1 cellular context compared by ENCODE assay signal in the genomic region with DNA sequence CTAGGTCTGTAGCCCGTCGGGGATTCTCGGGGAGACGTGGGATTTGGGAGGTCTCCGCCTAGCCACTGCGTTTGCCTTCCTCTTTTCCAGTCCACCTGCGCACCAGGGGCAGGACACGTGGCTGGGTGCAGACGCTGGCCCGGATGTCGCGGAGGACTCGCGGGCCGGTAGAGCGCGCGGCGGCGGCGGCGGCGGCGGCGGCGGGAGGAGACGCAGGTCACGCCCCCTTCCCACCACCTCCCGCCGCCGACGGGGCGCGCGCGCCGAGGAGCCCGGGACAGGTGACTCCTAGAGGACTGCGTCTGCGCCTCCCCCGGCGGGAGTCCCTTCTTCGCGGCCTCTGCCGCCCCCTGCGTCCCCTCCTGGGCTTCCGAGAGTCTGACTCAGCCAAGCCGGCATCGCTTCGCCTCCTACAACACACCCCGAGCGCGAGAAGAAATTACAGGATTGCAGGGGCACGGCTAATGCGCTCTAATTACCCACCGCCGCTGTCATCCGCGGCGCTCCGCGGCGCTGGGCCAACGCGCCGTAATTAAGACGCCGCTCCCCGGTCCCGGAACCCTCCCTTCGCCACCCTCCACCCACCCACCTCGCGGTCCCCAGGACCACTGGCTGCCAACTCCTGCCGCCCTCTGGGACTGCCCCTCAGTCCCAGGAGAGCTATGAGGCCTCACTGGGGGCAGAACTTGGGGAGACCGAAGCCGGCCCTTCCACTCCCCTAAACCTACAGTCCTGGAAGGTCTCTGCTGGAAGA.
TF ChIP-seq lines count a peak whose summit lies in the region.

No MANE protein-coding gene starts in this region.

TF ChIP-seq in WTC11, 78 proteins besides CTCF, POLR2A, EP300 and RAD21 (continued from another document and continues in another):
- TF ChIP-seq, protein P1, sequence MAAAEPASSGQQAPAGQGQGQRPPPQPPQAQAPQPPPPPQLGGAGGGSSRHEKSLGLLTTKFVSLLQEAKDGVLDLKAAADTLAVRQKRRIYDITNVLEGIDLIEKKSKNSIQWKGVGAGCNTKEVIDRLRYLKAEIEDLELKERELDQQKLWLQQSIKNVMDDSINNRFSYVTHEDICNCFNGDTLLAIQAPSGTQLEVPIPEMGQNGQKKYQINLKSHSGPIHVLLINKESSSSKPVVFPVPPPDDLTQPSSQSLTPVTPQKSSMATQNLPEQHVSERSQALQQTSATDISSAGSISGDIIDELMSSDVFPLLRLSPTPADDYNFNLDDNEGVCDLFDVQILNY (CRISPR knock-in tag; IDR thresholded peaks at IDR 0.05): peak; percentile 94; the same call in 1 of the 2 replicates
- TF ChIP-seq ZNF121 (CRISPR knock-in tag; IDR thresholded peaks at IDR 0.05) (peak; percentile 51; the same call in 1 of the 2 replicates), ZNF232 (CRISPR knock-in tag; IDR thresholded peaks at IDR 0.05) (peak; percentile 89; the same call in 1 of the 2 replicates), E2F4 (CRISPR knock-in tag; IDR thresholded peaks at IDR 0.05; ENCODE audit: borderline replicate concordance, low read depth) (peak; percentile 84; the same call in 1 of the 2 replicates), NFATC4 (CRISPR knock-in tag; IDR thresholded peaks at IDR 0.05) (no peak), MLX (CRISPR knock-in tag; IDR thresholded peaks at IDR 0.05) (no peak), ATF6 (CRISPR knock-in tag; IDR thresholded peaks at IDR 0.05) (0 out of 2 replicates have a peak, but pooled peaks have one; percentile 42), TP53 (CRISPR knock-in tag; IDR thresholded peaks at IDR 0.05) (peak; percentile 95; the same call in 1 of the 2 replicates), ZNF671 (CRISPR knock-in tag; IDR thresholded peaks at IDR 0.05) (no peak), GTF2I (CRISPR knock-in tag; conservative IDR thresholded peaks at IDR 0.05) (no peak), RELA (CRISPR knock-in tag; IDR thresholded peaks at IDR 0.05; ENCODE audit: borderline replicate concordance) (peak; percentile 78; the same call in 1 of the 2 replicates), MYBL2 (CRISPR knock-in tag; IDR thresholded peaks at IDR 0.05) (peak; percentile 88), GABPB1 (CRISPR knock-in tag; IDR thresholded peaks at IDR 0.05) (no peak), CREB1 (CRISPR knock-in tag; IDR thresholded peaks at IDR 0.05) (peak; percentile 84; the same call in 1 of the 2 replicates), TCF7 (CRISPR knock-in tag; IDR thresholded peaks at IDR 0.05; ENCODE audit: low read depth) (peak; percentile 93), HMGXB4 (CRISPR knock-in tag; IDR thresholded peaks at IDR 0.05) (0 out of 2 replicates have a peak, but pooled peaks have one; percentile 56), ATF1 (CRISPR knock-in tag; IDR thresholded peaks at IDR 0.05) (no peak), ELF4 (CRISPR knock-in tag; IDR thresholded peaks at IDR 0.05; ENCODE audit: low read depth) (peak; percentile 13; the same call in 1 of the 2 replicates), ZBTB21 (CRISPR knock-in tag; IDR thresholded peaks at IDR 0.05; ENCODE audit: borderline replicate concordance) (peak; percentile 88; the same call in 1 of the 2 replicates), NFYB (CRISPR knock-in tag; conservative IDR thresholded peaks at IDR 0.05; ENCODE audit: low read depth) (peak; percentile 44; the same call in 1 of the 2 replicates), SP1 (CRISPR knock-in tag; conservative IDR thresholded peaks at IDR 0.05) (peak; percentile 60), ZNF416 (CRISPR knock-in tag; IDR thresholded peaks at IDR 0.05) (no peak), RORB (CRISPR knock-in tag; IDR thresholded peaks at IDR 0.05) (no peak), ZNF317 (CRISPR knock-in tag; IDR thresholded peaks at IDR 0.05; ENCODE audit: borderline replicate concordance, low read depth) (0 out of 2 replicates have a peak, but pooled peaks have one; percentile 51), NR1H2 (CRISPR knock-in tag; IDR thresholded peaks at IDR 0.05) (no peak), SMAD3 (CRISPR knock-in tag; IDR thresholded peaks at IDR 0.05; ENCODE audit: borderline replicate concordance) (peak; percentile 68; the same call in 1 of the 2 replicates), FOXJ3 (CRISPR knock-in tag; IDR thresholded peaks at IDR 0.05; ENCODE audit: borderline replicate concordance) (no peak)
- TF ChIP-seq, protein P2, sequence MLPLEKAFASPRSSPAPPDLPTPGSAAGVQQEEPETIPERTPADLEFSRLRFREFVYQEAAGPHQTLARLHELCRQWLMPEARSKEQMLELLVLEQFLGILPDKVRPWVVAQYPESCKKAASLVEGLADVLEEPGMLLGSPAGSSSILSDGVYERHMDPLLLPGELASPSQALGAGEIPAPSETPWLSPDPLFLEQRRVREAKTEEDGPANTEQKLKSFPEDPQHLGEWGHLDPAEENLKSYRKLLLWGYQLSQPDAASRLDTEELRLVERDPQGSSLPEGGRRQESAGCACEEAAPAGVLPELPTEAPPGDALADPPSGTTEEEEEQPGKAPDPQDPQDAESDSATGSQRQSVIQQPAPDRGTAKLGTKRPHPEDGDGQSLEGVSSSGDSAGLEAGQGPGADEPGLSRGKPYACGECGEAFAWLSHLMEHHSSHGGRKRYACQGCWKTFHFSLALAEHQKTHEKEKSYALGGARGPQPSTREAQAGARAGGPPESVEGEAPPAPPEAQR (CRISPR knock-in tag; IDR thresholded peaks at IDR 0.05): no peak
- TF ChIP-seq, protein P3, sequence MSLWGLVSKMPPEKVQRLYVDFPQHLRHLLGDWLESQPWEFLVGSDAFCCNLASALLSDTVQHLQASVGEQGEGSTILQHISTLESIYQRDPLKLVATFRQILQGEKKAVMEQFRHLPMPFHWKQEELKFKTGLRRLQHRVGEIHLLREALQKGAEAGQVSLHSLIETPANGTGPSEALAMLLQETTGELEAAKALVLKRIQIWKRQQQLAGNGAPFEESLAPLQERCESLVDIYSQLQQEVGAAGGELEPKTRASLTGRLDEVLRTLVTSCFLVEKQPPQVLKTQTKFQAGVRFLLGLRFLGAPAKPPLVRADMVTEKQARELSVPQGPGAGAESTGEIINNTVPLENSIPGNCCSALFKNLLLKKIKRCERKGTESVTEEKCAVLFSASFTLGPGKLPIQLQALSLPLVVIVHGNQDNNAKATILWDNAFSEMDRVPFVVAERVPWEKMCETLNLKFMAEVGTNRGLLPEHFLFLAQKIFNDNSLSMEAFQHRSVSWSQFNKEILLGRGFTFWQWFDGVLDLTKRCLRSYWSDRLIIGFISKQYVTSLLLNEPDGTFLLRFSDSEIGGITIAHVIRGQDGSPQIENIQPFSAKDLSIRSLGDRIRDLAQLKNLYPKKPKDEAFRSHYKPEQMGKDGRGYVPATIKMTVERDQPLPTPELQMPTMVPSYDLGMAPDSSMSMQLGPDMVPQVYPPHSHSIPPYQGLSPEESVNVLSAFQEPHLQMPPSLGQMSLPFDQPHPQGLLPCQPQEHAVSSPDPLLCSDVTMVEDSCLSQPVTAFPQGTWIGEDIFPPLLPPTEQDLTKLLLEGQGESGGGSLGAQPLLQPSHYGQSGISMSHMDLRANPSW (CRISPR knock-in tag; conservative IDR thresholded peaks at IDR 0.05; ENCODE audit: low read depth): no peak
- TF ChIP-seq, protein P4, sequence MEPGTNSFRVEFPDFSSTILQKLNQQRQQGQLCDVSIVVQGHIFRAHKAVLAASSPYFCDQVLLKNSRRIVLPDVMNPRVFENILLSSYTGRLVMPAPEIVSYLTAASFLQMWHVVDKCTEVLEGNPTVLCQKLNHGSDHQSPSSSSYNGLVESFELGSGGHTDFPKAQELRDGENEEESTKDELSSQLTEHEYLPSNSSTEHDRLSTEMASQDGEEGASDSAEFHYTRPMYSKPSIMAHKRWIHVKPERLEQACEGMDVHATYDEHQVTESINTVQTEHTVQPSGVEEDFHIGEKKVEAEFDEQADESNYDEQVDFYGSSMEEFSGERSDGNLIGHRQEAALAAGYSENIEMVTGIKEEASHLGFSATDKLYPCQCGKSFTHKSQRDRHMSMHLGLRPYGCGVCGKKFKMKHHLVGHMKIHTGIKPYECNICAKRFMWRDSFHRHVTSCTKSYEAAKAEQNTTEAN (CRISPR knock-in tag; IDR thresholded peaks at IDR 0.05): peak; percentile 94
- TF ChIP-seq, protein P5, sequence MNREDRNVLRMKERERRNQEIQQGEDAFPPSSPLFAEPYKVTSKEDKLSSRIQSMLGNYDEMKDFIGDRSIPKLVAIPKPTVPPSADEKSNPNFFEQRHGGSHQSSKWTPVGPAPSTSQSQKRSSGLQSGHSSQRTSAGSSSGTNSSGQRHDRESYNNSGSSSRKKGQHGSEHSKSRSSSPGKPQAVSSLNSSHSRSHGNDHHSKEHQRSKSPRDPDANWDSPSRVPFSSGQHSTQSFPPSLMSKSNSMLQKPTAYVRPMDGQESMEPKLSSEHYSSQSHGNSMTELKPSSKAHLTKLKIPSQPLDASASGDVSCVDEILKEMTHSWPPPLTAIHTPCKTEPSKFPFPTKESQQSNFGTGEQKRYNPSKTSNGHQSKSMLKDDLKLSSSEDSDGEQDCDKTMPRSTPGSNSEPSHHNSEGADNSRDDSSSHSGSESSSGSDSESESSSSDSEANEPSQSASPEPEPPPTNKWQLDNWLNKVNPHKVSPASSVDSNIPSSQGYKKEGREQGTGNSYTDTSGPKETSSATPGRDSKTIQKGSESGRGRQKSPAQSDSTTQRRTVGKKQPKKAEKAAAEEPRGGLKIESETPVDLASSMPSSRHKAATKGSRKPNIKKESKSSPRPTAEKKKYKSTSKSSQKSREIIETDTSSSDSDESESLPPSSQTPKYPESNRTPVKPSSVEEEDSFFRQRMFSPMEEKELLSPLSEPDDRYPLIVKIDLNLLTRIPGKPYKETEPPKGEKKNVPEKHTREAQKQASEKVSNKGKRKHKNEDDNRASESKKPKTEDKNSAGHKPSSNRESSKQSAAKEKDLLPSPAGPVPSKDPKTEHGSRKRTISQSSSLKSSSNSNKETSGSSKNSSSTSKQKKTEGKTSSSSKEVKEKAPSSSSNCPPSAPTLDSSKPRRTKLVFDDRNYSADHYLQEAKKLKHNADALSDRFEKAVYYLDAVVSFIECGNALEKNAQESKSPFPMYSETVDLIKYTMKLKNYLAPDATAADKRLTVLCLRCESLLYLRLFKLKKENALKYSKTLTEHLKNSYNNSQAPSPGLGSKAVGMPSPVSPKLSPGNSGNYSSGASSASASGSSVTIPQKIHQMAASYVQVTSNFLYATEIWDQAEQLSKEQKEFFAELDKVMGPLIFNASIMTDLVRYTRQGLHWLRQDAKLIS (CRISPR knock-in tag; IDR thresholded peaks at IDR 0.05; ENCODE audit: borderline replicate concordance): 0 out of 2 replicates have a peak, but pooled peaks have one; percentile 55
- TF ChIP-seq, protein P6, sequence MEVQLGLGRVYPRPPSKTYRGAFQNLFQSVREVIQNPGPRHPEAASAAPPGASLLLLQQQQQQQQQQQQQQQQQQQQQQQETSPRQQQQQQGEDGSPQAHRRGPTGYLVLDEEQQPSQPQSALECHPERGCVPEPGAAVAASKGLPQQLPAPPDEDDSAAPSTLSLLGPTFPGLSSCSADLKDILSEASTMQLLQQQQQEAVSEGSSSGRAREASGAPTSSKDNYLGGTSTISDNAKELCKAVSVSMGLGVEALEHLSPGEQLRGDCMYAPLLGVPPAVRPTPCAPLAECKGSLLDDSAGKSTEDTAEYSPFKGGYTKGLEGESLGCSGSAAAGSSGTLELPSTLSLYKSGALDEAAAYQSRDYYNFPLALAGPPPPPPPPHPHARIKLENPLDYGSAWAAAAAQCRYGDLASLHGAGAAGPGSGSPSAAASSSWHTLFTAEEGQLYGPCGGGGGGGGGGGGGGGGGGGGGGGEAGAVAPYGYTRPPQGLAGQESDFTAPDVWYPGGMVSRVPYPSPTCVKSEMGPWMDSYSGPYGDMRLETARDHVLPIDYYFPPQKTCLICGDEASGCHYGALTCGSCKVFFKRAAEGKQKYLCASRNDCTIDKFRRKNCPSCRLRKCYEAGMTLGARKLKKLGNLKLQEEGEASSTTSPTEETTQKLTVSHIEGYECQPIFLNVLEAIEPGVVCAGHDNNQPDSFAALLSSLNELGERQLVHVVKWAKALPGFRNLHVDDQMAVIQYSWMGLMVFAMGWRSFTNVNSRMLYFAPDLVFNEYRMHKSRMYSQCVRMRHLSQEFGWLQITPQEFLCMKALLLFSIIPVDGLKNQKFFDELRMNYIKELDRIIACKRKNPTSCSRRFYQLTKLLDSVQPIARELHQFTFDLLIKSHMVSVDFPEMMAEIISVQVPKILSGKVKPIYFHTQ (CRISPR knock-in tag; IDR thresholded peaks at IDR 0.05): no peak
